21 cellular contexts compared by ENCODE assay signal in the genomic region with DNA sequence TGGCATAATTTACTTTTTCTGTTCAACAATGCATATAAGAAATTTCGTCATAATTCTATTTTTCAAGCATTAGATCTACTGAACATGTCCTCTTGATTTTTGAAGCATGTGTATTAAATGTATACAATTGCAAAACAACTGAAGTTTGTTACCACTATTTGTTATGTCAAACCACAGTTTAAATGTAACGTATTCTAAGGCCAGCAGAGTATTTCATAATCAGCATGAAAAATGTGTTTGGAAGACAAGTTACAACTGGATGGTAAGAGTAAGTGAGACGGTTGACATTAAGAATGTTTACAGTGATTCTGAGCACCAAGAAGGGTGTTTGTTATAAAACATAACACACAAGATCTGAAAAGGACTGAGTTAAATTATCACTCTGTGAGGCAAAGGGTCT.
A peak's percentile ranks its signal among the peaks of the same experiment; 100 is the strongest.
DNase-seq lines count a peak whose midpoint lies in the region; ATAC-seq, FAIRE-seq and TF ChIP-seq lines count a peak whose summit lies in the region.
"Had no signal": no experiment of that assay in that cellular context is flagged by ENCODE, and none has a peak within 500 bp of the region (broad histone marks: within the 10 kb centered on the region; RNA-seq: fewer than 3 reads in every experiment).

No MANE protein-coding gene starts in this region.

- no peak for TF ChIP-seq RAD21 in HepG2 (CRISPR knock-in tag; IDR thresholded peaks at IDR 0.05)

- TF ChIP-seq CTCF in bronchial epithelial cell (IDR thresholded peaks at IDR 0.05; ENCODE audit: insufficient read depth, low read length, severe bottlenecking) (no peak), HepG2 (CRISPR knock-in tag; IDR thresholded peaks at IDR 0.05) (no peak)

- 4% methylated on average over 3 of the region's 3 CpGs for WGBS in HepG2 (ENCODE audit: low lambda C conversion rate)

- no peaks in the 10 kb centered on the region for H3K27me3 ChIP-seq in adipocyte (replicated peaks; ENCODE audit: control insufficient read depth, insufficient read depth, low read length)
- no peaks in the 10 kb centered on the region for H3K27me3 ChIP-seq in bronchial epithelial cell (ENCODE audit: control insufficient read depth, insufficient read depth, low read length)
- H3K27me3 ChIP-seq in HepG2 (ENCODE audit: control insufficient read depth in 1 of 2, insufficient read depth in 2 of 2, low read length in 2 of 2), result no peaks in the 10 kb centered on the region
- H3K27me3 ChIP-seq: BLaER1 had no signal

- no peak overlapping the region for H3K27ac Mint-ChIP-seq in naive thymus-derived CD8-positive, alpha-beta T cell
- H3K27ac Mint-ChIP-seq: B cell; CD4-positive, alpha-beta T cell; CD8-positive, alpha-beta memory T cell; GM23338; H9 had no signal

- H3K4me3 ChIP-seq in adipocyte (ENCODE audit: low read length) (no peak overlapping the region), bronchial epithelial cell (ENCODE audit: low read depth, low read length) (no peak overlapping the region), HepG2 (replicated peaks in 1 of 3; ENCODE audit: insufficient read depth in 1 of 3, low read depth in 2 of 3, low read length in 3 of 3) (no peak overlapping the region)
- H3K4me3 ChIP-seq: BLaER1, GM12878, GM23338 had no signal

- H3K36me3 ChIP-seq in adipocyte (ENCODE audit: control insufficient read depth, insufficient read depth, low read length, severe bottlenecking) (no peaks in the 10 kb centered on the region), bronchial epithelial cell (ENCODE audit: control insufficient read depth, insufficient read depth, low read length) (no peaks in the 10 kb centered on the region), HepG2 (replicated peaks in 1 of 2; ENCODE audit: control insufficient read depth in 1 of 2, insufficient read depth in 2 of 2, low read length in 2 of 2) (no peaks in the 10 kb centered on the region)
- H3K36me3 ChIP-seq: BLaER1 had no signal

- CTCF ChIA-PET in HepG2 (lab: Yijun Ruan, JAX; ENCODE audit: low intra/inter-chr PET ratio, low total read pairs), result no interaction called here

- no peaks in the 10 kb centered on the region for H3K4me1 ChIP-seq in adipocyte (ENCODE audit: control insufficient read depth, insufficient read depth, low read length)
- H3K4me1 ChIP-seq in HepG2 (ENCODE audit: insufficient read depth, low read length), result no peaks in the 10 kb centered on the region
- H3K4me1 ChIP-seq: BLaER1 had no signal

- H3K27me3 Mint-ChIP-seq in naive thymus-derived CD8-positive, alpha-beta T cell, result no peaks in the 10 kb centered on the region
- H3K27me3 Mint-ChIP-seq: B cell; CD4-positive, alpha-beta T cell; CD8-positive, alpha-beta memory T cell had no signal

- no peak overlapping the region for H3K4me2 ChIP-seq in HepG2 (ENCODE audit: low read depth, low read length)
- H3K4me2 ChIP-seq: BLaER1, GM23338 had no signal

- DNase-seq in adipocyte (ENCODE audit: low read depth) (peak; percentile 45), bronchial epithelial cell (ENCODE audit: low read depth) (peak; percentile 18), fibroblast of gingiva (ENCODE audit: low read depth) (peak; percentile 67), KBM-7 (no peak), HepG2 (ENCODE audit: low spot score) (no peak)
- no peak for DNase-seq in naive thymus-derived CD8-positive, alpha-beta T cell
- DNase-seq: CD4-positive, alpha-beta T cell; CD8-positive, alpha-beta memory T cell; DMS 273 treated with DMSO at 0.1 percent for 48 hours; DMS79; EL; GDM1; H9 had no signal

- no peaks in the 10 kb centered on the region for H3K4me1 Mint-ChIP-seq in naive thymus-derived CD8-positive, alpha-beta T cell
- H3K4me1 Mint-ChIP-seq: B cell; CD8-positive, alpha-beta memory T cell had no signal

- H3K4me3 Mint-ChIP-seq in naive thymus-derived CD8-positive, alpha-beta T cell, result no peak overlapping the region
- H3K4me3 Mint-ChIP-seq: B cell; CD4-positive, alpha-beta T cell; CD8-positive, alpha-beta memory T cell; GM23338; H9 had no signal

- H3K9me3 Mint-ChIP-seq in naive thymus-derived CD8-positive, alpha-beta T cell, result peaks cover 0 to 5% (median 0%) of the 10 kb centered on the region in 9 donors
- H3K9me3 Mint-ChIP-seq: GM23338, H9 had no signal

- no peaks in the 10 kb centered on the region for H3K36me3 Mint-ChIP-seq in naive thymus-derived CD8-positive, alpha-beta T cell
- H3K36me3 Mint-ChIP-seq: CD8-positive, alpha-beta memory T cell had no signal

- no peaks in the 10 kb centered on the region for H3K79me2 ChIP-seq in HepG2 (ENCODE audit: insufficient read depth, low read length)

- no peak overlapping the region for H3K9ac ChIP-seq in adipocyte (ENCODE audit: low read length)
- no peak overlapping the region for H3K9ac ChIP-seq in HepG2 (ENCODE audit: insufficient read depth, low read depth, low read length)
- H3K9ac ChIP-seq: BLaER1 had no signal

- no peaks in the 10 kb centered on the region for H4K20me1 ChIP-seq in HepG2 (ENCODE audit: insufficient read depth, low read length)
- H4K20me1 ChIP-seq: BLaER1 had no signal

- intact Hi-C loops in HepG2 (cut with micrococcal nuclease; ENCODE audit: unreplicated experiment), result no loop called here

- H3K9me3 ChIP-seq in adipocyte (ENCODE audit: control insufficient read depth, low read length) (peaks cover 7% of the 10 kb centered on the region), HepG2 (ENCODE audit: low read length) (no peaks in the 10 kb centered on the region)
- H3K9me3 ChIP-seq: BLaER1 had no signal

- BruUV-seq in HepG2 (replicated peaks; lab: Mats Ljungman, UMichigan), result no TSS peak

- POLR2A ChIA-PET in naive thymus-derived CD8-positive, alpha-beta T cell (lab: Charles Lee), result no interaction called here
- POLR2A ChIA-PET in HepG2 (lab: Yijun Ruan, JAX), result no interaction called here

- H2AFZ ChIP-seq in HepG2 (ENCODE audit: low read length), result no peak overlapping the region
- H2AFZ ChIP-seq: GM23338 had no signal

- FAIRE-seq in bronchial epithelial cell (lab: Jason Lieb, UNC) (no peak), HepG2 (lab: Jason Lieb, UNC) (no peak)
- FAIRE-seq: D721Med, GM12878, GM19239 had no signal

- TF ChIP-seq EP300 in HepG2 (IDR thresholded peaks at IDR 0.05; ENCODE audit: low read depth in 2 of 2, low read length in 2 of 2) (no peak), HepG2 (CRISPR knock-in tag; IDR thresholded peaks at IDR 0.05; ENCODE audit: borderline replicate concordance) (no peak)

- in situ Hi-C loops in KBM-7 (cut with MboI; ENCODE audit: low pct_unique_long_range_greater_than_20kb, low sequenced_read_pairs), result no loop called here
- in situ Hi-C loops in HepG2 (cut with HindIII; ENCODE audit: extremely low pct_ligation_motif_present, low pct_unique_long_range_greater_than_20kb), result no loop called here

- TF ChIP-seq POLR2A in HepG2 (IDR thresholded peaks at IDR 0.05; ENCODE audit: insufficient read depth in 1 of 2, low read depth in 2 of 2, low read length in 2 of 2), result no peak

- H3K27ac ChIP-seq in HepG2 (ENCODE audit: extremely low read length, insufficient read depth, low read length), result no peak overlapping the region
- H3K27ac ChIP-seq: BLaER1, C4-2B had no signal

- ATAC-seq in naive thymus-derived CD8-positive, alpha-beta T cell, result no peak
- no peak for ATAC-seq in HepG2
- ATAC-seq: GM12878, GM23338, HCT116 had no signal

TF ChIP-seq in HepG2, 621 proteins besides CTCF, POLR2A, EP300 and RAD21 (continues in another document):
- TF ChIP-seq, protein P1, sequence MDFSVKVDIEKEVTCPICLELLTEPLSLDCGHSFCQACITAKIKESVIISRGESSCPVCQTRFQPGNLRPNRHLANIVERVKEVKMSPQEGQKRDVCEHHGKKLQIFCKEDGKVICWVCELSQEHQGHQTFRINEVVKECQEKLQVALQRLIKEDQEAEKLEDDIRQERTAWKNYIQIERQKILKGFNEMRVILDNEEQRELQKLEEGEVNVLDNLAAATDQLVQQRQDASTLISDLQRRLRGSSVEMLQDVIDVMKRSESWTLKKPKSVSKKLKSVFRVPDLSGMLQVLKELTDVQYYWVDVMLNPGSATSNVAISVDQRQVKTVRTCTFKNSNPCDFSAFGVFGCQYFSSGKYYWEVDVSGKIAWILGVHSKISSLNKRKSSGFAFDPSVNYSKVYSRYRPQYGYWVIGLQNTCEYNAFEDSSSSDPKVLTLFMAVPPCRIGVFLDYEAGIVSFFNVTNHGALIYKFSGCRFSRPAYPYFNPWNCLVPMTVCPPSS (IDR thresholded peaks at IDR 0.05), result no peak
- TF ChIP-seq TRIM24 (CRISPR knock-in tag; IDR thresholded peaks at IDR 0.05) (no peak), PAF1 (CRISPR knock-in tag; IDR thresholded peaks at IDR 0.05) (no peak), REPIN1 (CRISPR knock-in tag; IDR thresholded peaks at IDR 0.05; ENCODE audit: borderline replicate concordance, low read depth) (no peak), CHD2 (IDR thresholded peaks at IDR 0.05; ENCODE audit: low read depth, low read length) (no peak), ZNF430 (CRISPR knock-in tag; IDR thresholded peaks at IDR 0.05) (no peak), CHD4 (IDR thresholded peaks at IDR 0.05; ENCODE audit: borderline replicate concordance, low read length) (no peak), ZNF782 (CRISPR knock-in tag; IDR thresholded peaks at IDR 0.05; ENCODE audit: borderline replicate concordance) (no peak), SOX6 (IDR thresholded peaks at IDR 0.05) (no peak), SOX6 (CRISPR knock-in tag; IDR thresholded peaks at IDR 0.05) (no peak), YEATS4 (CRISPR knock-in tag; IDR thresholded peaks at IDR 0.05; ENCODE audit: borderline replicate concordance) (no peak), MLLT10 (CRISPR knock-in tag; IDR thresholded peaks at IDR 0.05) (no peak), TAF15 (IDR thresholded peaks at IDR 0.05; ENCODE audit: low read depth, low read length, poor library complexity, severe bottlenecking) (no peak), NFIB (CRISPR knock-in tag; IDR thresholded peaks at IDR 0.05; ENCODE audit: borderline replicate concordance) (no peak), NFE2L2 (IDR thresholded peaks at IDR 0.05; ENCODE audit: low read length) (no peak)
- TF ChIP-seq, protein P2, sequence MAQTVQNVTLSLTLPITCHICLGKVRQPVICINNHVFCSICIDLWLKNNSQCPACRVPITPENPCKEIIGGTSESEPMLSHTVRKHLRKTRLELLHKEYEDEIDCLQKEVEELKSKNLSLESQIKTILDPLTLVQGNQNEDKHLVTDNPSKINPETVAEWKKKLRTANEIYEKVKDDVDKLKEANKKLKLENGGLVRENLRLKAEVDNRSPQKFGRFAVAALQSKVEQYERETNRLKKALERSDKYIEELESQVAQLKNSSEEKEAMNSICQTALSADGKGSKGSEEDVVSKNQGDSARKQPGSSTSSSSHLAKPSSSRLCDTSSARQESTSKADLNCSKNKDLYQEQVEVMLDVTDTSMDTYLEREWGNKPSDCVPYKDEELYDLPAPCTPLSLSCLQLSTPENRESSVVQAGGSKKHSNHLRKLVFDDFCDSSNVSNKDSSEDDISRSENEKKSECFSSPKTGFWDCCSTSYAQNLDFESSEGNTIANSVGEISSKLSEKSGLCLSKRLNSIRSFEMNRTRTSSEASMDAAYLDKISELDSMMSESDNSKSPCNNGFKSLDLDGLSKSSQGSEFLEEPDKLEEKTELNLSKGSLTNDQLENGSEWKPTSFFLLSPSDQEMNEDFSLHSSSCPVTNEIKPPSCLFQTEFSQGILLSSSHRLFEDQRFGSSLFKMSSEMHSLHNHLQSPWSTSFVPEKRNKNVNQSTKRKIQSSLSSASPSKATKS (CRISPR knock-in tag; IDR thresholded peaks at IDR 0.05), result no peak

Comparison
In these comparisons a context has a peak if more than half of its experiments do, and no peak if none do; other contexts are left out.
1. DNase-seq: peak in adipocyte (single experiment), bronchial epithelial cell (single experiment) and fibroblast of gingiva (single experiment); none in KBM-7 (single experiment), naive thymus-derived CD8-positive, alpha-beta T cell (0 of 10) and HepG2 (single experiment).